ENCODE assay signal across 1 cellular context in the genomic region with DNA sequence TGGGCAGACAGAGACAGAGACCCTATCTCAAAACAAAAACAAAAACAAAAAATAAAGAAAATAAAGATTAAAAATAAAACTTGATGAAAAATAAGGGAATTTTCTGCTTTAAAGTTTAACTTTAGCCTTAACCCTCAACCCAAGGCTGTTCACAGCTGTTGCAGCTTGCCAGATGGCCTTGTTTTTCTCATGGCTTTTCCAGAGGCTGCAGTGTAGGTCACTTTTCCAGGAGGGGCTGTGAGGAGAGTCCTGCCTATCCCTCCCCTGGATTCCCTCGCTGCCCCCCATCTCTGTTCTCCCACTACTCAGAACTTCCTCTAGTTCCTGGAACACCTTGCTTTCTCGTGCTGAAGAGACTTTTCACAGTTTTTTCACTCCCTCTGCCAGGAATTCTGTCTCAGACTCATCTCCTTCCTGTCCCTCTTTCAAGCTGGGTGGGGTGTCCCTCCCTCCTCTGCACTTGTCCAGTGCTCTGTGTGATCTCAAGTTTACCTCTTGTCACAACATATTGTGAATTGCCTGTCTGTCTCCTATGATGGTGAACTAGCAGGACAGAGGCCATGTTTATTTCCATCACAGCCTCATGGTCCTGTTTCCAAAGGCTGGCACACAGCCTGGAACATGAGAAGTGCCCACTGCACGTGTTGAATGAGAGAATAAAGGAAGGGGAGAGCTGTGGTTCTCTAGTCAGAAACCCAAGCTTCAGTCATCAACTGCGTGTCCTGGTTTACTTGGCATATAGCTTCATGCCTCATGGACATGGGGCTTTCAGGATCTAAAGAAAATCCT.
TF ChIP-seq lines count a peak whose summit lies in the region.

No MANE protein-coding gene starts in this region.

TF ChIP-seq in H1, 55 proteins besides CTCF, POLR2A, EP300 and RAD21:
- TF ChIP-seq FOSL1 (IDR thresholded peaks at IDR 0.05; ENCODE audit: insufficient read depth, low read depth, low read length): no peak
- TF ChIP-seq SP2 (IDR thresholded peaks at IDR 0.05; ENCODE audit: low read length): no peak
- TF ChIP-seq POU5F1 (IDR thresholded peaks at IDR 0.05; ENCODE audit: low read depth, low read length): no peak
- no peak for TF ChIP-seq SUZ12 (IDR thresholded peaks at IDR 0.05; ENCODE audit: low read length)
- no peak for TF ChIP-seq CREB1 (IDR thresholded peaks at IDR 0.05)
